In the genomic region with DNA sequence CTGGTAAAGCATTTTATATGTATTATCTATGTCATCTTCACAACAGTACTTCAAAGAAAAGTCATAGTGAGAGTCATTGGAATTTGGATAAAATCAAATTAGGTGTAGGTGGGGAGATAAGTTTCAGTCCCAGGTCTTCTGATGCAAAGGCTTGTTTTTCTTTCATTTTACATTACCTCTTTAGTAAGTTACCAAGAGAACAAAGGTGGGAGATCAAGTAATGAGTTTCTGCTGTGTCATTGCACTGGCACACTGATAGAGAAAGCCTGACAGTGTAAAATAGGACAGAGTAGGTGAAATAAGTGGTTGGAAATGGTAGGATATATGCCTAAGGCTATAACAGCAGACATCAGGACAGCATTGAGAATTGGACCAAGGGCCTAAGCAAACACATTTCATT, we compare ENCODE assay signal across 2 cellular contexts.
TF ChIP-seq lines count a peak whose summit lies in the region.

No MANE protein-coding gene starts in this region.

TF ChIP-seq in GM23338, 12 proteins besides CTCF, POLR2A, EP300 and RAD21 (continues in another document):
- TF ChIP-seq EZH2phosphoT487 (IDR thresholded peaks at IDR 0.05; ENCODE audit: unreplicated experiment) (no peak), POLR2AphosphoS5 (IDR thresholded peaks at IDR 0.05; ENCODE audit: low read depth) (no peak), NANOG (IDR thresholded peaks at IDR 0.05; ENCODE audit: borderline replicate concordance) (no peak), STAT1 (IDR thresholded peaks at IDR 0.05; ENCODE audit: unreplicated experiment) (no peak), EZH2 (IDR thresholded peaks at IDR 0.05; ENCODE audit: low read depth, unreplicated experiment) (no peak), JUNB (IDR thresholded peaks at IDR 0.05; ENCODE audit: unreplicated experiment) (no peak), CREB1 (CRISPR knock-in tag; IDR thresholded peaks at IDR 0.05; ENCODE audit: low read depth) (no peak)
- TF ChIP-seq, protein P1, sequence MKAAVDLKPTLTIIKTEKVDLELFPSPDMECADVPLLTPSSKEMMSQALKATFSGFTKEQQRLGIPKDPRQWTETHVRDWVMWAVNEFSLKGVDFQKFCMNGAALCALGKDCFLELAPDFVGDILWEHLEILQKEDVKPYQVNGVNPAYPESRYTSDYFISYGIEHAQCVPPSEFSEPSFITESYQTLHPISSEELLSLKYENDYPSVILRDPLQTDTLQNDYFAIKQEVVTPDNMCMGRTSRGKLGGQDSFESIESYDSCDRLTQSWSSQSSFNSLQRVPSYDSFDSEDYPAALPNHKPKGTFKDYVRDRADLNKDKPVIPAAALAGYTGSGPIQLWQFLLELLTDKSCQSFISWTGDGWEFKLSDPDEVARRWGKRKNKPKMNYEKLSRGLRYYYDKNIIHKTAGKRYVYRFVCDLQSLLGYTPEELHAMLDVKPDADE (IDR thresholded peaks at IDR 0.05) = no peak
- TF ChIP-seq, protein P2, sequence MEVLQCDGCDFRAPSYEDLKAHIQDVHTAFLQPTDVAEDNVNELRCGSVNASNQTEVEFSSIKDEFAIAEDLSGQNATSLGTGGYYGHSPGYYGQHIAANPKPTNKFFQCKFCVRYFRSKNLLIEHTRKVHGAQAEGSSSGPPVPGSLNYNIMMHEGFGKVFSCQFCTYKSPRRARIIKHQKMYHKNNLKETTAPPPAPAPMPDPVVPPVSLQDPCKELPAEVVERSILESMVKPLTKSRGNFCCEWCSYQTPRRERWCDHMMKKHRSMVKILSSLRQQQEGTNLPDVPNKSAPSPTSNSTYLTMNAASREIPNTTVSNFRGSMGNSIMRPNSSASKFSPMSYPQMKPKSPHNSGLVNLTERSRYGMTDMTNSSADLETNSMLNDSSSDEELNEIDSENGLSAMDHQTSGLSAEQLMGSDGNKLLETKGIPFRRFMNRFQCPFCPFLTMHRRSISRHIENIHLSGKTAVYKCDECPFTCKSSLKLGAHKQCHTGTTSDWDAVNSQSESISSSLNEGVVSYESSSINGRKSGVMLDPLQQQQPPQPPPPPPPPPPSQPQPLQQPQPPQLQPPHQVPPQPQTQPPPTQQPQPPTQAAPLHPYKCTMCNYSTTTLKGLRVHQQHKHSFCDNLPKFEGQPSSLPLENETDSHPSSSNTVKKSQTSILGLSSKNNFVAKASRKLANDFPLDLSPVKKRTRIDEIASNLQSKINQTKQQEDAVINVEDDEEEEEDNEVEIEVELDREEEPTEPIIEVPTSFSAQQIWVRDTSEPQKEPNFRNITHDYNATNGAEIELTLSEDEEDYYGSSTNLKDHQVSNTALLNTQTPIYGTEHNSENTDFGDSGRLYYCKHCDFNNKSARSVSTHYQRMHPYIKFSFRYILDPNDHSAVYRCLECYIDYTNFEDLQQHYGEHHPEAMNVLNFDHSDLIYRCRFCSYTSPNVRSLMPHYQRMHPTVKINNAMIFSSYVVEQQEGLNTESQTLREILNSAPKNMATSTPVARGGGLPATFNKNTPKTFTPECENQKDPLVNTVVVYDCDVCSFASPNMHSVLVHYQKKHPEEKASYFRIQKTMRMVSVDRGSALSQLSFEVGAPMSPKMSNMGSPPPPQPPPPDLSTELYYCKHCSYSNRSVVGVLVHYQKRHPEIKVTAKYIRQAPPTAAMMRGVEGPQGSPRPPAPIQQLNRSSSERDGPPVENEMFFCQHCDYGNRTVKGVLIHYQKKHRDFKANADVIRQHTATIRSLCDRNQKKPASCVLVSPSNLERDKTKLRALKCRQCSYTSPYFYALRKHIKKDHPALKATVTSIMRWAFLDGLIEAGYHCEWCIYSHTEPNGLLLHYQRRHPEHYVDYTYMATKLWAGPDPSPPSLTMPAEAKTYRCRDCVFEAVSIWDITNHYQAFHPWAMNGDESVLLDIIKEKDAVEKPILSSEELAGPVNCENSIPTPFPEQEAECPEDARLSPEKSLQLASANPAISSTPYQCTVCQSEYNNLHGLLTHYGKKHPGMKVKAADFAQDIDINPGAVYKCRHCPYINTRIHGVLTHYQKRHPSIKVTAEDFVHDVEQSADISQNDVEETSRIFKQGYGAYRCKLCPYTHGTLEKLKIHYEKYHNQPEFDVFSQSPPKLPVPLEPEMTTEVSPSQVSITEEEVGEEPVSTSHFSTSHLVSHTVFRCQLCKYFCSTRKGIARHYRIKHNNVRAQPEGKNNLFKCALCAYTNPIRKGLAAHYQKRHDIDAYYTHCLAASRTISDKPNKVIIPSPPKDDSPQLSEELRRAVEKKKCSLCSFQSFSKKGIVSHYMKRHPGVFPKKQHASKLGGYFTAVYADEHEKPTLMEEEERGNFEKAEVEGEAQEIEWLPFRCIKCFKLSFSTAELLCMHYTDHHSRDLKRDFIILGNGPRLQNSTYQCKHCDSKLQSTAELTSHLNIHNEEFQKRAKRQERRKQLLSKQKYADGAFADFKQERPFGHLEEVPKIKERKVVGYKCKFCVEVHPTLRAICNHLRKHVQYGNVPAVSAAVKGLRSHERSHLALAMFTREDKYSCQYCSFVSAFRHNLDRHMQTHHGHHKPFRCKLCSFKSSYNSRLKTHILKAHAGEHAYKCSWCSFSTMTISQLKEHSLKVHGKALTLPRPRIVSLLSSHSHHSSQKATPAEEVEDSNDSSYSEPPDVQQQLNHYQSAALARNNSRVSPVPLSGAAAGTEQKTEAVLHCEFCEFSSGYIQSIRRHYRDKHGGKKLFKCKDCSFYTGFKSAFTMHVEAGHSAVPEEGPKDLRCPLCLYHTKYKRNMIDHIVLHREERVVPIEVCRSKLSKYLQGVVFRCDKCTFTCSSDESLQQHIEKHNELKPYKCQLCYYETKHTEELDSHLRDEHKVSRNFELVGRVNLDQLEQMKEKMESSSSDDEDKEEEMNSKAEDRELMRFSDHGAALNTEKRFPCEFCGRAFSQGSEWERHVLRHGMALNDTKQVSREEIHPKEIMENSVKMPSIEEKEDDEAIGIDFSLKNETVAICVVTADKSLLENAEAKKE (CRISPR knock-in tag; IDR thresholded peaks at IDR 0.05) = no peak
- TF ChIP-seq, protein P3, sequence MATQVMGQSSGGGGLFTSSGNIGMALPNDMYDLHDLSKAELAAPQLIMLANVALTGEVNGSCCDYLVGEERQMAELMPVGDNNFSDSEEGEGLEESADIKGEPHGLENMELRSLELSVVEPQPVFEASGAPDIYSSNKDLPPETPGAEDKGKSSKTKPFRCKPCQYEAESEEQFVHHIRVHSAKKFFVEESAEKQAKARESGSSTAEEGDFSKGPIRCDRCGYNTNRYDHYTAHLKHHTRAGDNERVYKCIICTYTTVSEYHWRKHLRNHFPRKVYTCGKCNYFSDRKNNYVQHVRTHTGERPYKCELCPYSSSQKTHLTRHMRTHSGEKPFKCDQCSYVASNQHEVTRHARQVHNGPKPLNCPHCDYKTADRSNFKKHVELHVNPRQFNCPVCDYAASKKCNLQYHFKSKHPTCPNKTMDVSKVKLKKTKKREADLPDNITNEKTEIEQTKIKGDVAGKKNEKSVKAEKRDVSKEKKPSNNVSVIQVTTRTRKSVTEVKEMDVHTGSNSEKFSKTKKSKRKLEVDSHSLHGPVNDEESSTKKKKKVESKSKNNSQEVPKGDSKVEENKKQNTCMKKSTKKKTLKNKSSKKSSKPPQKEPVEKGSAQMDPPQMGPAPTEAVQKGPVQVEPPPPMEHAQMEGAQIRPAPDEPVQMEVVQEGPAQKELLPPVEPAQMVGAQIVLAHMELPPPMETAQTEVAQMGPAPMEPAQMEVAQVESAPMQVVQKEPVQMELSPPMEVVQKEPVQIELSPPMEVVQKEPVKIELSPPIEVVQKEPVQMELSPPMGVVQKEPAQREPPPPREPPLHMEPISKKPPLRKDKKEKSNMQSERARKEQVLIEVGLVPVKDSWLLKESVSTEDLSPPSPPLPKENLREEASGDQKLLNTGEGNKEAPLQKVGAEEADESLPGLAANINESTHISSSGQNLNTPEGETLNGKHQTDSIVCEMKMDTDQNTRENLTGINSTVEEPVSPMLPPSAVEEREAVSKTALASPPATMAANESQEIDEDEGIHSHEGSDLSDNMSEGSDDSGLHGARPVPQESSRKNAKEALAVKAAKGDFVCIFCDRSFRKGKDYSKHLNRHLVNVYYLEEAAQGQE (IDR thresholded peaks at IDR 0.05; ENCODE audit: unreplicated experiment) = no peak

TF ChIP-seq in endothelial cell of umbilical vein, 7 proteins besides CTCF, POLR2A, EP300 and RAD21:
- TF ChIP-seq GATA2 (IDR thresholded peaks at IDR 0.05; ENCODE audit: insufficient read depth, insufficient read length, low read depth, low read length) = no peak
- no peak for TF ChIP-seq FOS (IDR thresholded peaks at IDR 0.05; ENCODE audit: borderline replicate concordance, insufficient read depth, low read length)
- no peak for TF ChIP-seq JUN (IDR thresholded peaks at IDR 0.05; ENCODE audit: borderline replicate concordance, insufficient read depth, insufficient read length, low read depth)
- TF ChIP-seq EZH2 (IDR thresholded peaks at IDR 0.05; ENCODE audit: borderline replicate concordance, low read depth, low read length, severe bottlenecking) = no peak
- no peak for TF ChIP-seq POLR2AphosphoS5 (IDR thresholded peaks at IDR 0.05; ENCODE audit: insufficient read depth, low read depth, low read length)
- no peak for TF ChIP-seq MYC (IDR thresholded peaks at IDR 0.05; ENCODE audit: low read depth, low read length)
- TF ChIP-seq, protein P4, sequence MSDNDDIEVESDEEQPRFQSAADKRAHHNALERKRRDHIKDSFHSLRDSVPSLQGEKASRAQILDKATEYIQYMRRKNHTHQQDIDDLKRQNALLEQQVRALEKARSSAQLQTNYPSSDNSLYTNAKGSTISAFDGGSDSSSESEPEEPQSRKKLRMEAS (IDR thresholded peaks at IDR 0.05; ENCODE audit: insufficient read depth, insufficient read length) = no peak
